In genomic region chr1:83998599-83999315, GRCh38 we compare ENCODE assay signal across 1 cellular context.
A peak's percentile ranks its signal among the peaks of the same experiment; 100 is the strongest.
TF ChIP-seq lines count a peak whose summit lies in the region.

A gene with protein sequence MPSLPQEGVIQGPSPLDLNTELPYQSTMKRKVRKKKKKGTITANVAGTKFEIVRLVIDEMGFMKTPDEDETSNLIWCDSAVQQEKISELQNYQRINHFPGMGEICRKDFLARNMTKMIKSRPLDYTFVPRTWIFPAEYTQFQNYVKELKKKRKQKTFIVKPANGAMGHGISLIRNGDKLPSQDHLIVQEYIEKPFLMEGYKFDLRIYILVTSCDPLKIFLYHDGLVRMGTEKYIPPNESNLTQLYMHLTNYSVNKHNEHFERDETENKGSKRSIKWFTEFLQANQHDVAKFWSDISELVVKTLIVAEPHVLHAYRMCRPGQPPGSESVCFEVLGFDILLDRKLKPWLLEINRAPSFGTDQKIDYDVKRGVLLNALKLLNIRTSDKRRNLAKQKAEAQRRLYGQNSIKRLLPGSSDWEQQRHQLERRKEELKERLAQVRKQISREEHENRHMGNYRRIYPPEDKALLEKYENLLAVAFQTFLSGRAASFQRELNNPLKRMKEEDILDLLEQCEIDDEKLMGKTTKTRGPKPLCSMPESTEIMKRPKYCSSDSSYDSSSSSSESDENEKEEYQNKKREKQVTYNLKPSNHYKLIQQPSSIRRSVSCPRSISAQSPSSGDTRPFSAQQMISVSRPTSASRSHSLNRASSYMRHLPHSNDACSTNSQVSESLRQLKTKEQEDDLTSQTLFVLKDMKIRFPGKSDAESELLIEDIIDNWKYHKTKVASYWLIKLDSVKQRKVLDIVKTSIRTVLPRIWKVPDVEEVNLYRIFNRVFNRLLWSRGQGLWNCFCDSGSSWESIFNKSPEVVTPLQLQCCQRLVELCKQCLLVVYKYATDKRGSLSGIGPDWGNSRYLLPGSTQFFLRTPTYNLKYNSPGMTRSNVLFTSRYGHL (minus strand): TSS chr1:83999132. CDS start chr1:83952211, 46,921 bp downstream.

TF ChIP-seq in WTC11, 78 proteins besides CTCF, POLR2A, EP300 and RAD21 (continued from another document):
- TF ChIP-seq, protein P1, sequence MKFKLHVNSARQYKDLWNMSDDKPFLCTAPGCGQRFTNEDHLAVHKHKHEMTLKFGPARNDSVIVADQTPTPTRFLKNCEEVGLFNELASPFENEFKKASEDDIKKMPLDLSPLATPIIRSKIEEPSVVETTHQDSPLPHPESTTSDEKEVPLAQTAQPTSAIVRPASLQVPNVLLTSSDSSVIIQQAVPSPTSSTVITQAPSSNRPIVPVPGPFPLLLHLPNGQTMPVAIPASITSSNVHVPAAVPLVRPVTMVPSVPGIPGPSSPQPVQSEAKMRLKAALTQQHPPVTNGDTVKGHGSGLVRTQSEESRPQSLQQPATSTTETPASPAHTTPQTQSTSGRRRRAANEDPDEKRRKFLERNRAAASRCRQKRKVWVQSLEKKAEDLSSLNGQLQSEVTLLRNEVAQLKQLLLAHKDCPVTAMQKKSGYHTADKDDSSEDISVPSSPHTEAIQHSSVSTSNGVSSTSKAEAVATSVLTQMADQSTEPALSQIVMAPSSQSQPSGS (CRISPR knock-in tag; IDR thresholded peaks at IDR 0.05; ENCODE audit: borderline replicate concordance, low read depth): no peak
- TF ChIP-seq SMAD3 (CRISPR knock-in tag; IDR thresholded peaks at IDR 0.05; ENCODE audit: borderline replicate concordance) (0 out of 2 replicates have a peak, but pooled peaks have one; percentile 25), ZBTB21 (CRISPR knock-in tag; IDR thresholded peaks at IDR 0.05; ENCODE audit: borderline replicate concordance) (0 out of 2 replicates have a peak, but pooled peaks have one; percentile 46), FOXK1 (CRISPR knock-in tag; IDR thresholded peaks at IDR 0.05) (peak; percentile 58; the same call in 1 of the 2 replicates), USF2 (CRISPR knock-in tag; IDR thresholded peaks at IDR 0.05) (no peak), E2F1 (CRISPR knock-in tag; IDR thresholded peaks at IDR 0.05) (0 out of 2 replicates have a peak, but pooled peaks have one; percentile 55), ZBTB43 (CRISPR knock-in tag; IDR thresholded peaks at IDR 0.05) (0 out of 2 replicates have a peak, but pooled peaks have one; percentile 58), CREM (CRISPR knock-in tag; IDR thresholded peaks at IDR 0.05) (peak; percentile 68), CBFB (CRISPR knock-in tag; IDR thresholded peaks at IDR 0.05; ENCODE audit: low read depth) (0 out of 2 replicates have a peak, but pooled peaks have one; percentile 62)
- TF ChIP-seq, protein P2, sequence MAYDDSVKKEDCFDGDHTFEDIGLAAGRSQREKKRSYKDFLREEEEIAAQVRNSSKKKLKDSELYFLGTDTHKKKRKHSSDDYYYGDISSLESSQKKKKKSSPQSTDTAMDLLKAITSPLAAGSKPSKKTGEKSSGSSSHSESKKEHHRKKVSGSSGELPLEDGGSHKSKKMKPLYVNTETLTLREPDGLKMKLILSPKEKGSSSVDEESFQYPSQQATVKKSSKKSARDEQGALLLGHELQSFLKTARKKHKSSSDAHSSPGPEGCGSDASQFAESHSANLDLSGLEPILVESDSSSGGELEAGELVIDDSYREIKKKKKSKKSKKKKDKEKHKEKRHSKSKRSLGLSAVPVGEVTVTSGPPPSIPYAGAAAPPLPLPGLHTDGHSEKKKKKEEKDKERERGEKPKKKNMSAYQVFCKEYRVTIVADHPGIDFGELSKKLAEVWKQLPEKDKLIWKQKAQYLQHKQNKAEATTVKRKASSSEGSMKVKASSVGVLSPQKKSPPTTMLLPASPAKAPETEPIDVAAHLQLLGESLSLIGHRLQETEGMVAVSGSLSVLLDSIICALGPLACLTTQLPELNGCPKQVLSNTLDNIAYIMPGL (CRISPR knock-in tag; IDR thresholded peaks at IDR 0.05): peak; percentile 65; the same call in 1 of the 2 replicates
